ENCODE assay signal across 8 cellular contexts in genomic region chr12:15534322-15534721, GRCh38.
DNase-seq lines count a peak whose midpoint lies in the region; ATAC-seq, FAIRE-seq and TF ChIP-seq lines count a peak whose summit lies in the region.

No MANE protein-coding gene starts in this region.

- H3K9me3 Mint-ChIP-seq in activated T-cell treated with anti-CD3 and anti-CD28 coated beads, Interleukin-2, amount 50 U/mL, for 4 hours: no peaks in the 10 kb centered on the region

- H3K4me1 Mint-ChIP-seq in activated T-cell treated with anti-CD3 and anti-CD28 coated beads, Interleukin-2, amount 50 U/mL, for 4 hours (ENCODE audit: low read depth): peaks cover 24% of the 10 kb centered on the region

- H3K36me3 Mint-ChIP-seq in activated T-cell treated with anti-CD3 and anti-CD28 coated beads, Interleukin-2, amount 50 U/mL, for 4 hours (ENCODE audit: insufficient read depth): no peaks in the 10 kb centered on the region

- no peaks in the 10 kb centered on the region for H3K27me3 Mint-ChIP-seq in activated T-cell treated with anti-CD3 and anti-CD28 coated beads, Interleukin-2, amount 50 U/mL, for 4 hours (ENCODE audit: low read depth)

- peak; percentile 45 for DNase-seq in Ammon's horn (ENCODE audit: low spot score)
- no peak for DNase-seq in activated T-cell treated with anti-CD3 and anti-CD28 coated beads, Interleukin-2, amount 50 U/mL, for 4 hours
- peak; percentile 56 for DNase-seq in myocyte (ENCODE audit: low read depth)
- DNase-seq in RCC 7860 (ENCODE audit: low spot score): no peak
- no peak for DNase-seq in NCI-H1105 (lab: John Stamatoyannopoulos, UW)

- peak overlapping the region; percentile 69 for H3K4me3 Mint-ChIP-seq in activated T-cell treated with anti-CD3 and anti-CD28 coated beads, Interleukin-2, amount 50 U/mL, for 4 hours

- ATAC-seq in GM19395 (IDR thresholded peaks at IDR 0.05; ENCODE audit: unreplicated experiment) (peak; percentile 88), HG03439 (IDR thresholded peaks at IDR 0.05; ENCODE audit: unreplicated experiment) (peak; percentile 84), SK-N-SH treated with all-trans-retinoic acid at 6 μM for 48 hours (no peak)
- peak; percentile 82 to 84 for ATAC-seq in activated T-cell treated with anti-CD3 and anti-CD28 coated beads, Interleukin-2, amount 50 U/mL, for 4 hours

- no peak for FAIRE-seq in RCC 7860 (lab: Jason Lieb, UNC)

TF ChIP-seq in SK-N-SH treated with all-trans-retinoic acid at 6 μM for 48 hours, 23 proteins besides CTCF, POLR2A, EP300 and RAD21:
- TF ChIP-seq ZNF70 (CRISPR knock-in tag; IDR thresholded peaks at IDR 0.05): no peak
- TF ChIP-seq PPARA (CRISPR knock-in tag; IDR thresholded peaks at IDR 0.05; ENCODE audit: borderline replicate concordance): no peak
- TF ChIP-seq CREB5 (CRISPR knock-in tag; IDR thresholded peaks at IDR 0.05; ENCODE audit: low read depth): no peak
- no peak for TF ChIP-seq ISL1 (CRISPR knock-in tag; IDR thresholded peaks at IDR 0.05)

Comparison
In these comparisons a context has a peak if more than half of its experiments do, and no peak if none do; other contexts are left out.
1. DNase-seq: peak in Ammon's horn (single experiment) and myocyte (single experiment); none in activated T-cell treated with anti-CD3 and anti-CD28 coated beads, Interleukin-2, amount 50 U/mL, for 4 hours (single experiment), RCC 7860 (single experiment) and NCI-H1105 (single experiment).